ENCODE assay signal across 19 cellular contexts in the genomic region with DNA sequence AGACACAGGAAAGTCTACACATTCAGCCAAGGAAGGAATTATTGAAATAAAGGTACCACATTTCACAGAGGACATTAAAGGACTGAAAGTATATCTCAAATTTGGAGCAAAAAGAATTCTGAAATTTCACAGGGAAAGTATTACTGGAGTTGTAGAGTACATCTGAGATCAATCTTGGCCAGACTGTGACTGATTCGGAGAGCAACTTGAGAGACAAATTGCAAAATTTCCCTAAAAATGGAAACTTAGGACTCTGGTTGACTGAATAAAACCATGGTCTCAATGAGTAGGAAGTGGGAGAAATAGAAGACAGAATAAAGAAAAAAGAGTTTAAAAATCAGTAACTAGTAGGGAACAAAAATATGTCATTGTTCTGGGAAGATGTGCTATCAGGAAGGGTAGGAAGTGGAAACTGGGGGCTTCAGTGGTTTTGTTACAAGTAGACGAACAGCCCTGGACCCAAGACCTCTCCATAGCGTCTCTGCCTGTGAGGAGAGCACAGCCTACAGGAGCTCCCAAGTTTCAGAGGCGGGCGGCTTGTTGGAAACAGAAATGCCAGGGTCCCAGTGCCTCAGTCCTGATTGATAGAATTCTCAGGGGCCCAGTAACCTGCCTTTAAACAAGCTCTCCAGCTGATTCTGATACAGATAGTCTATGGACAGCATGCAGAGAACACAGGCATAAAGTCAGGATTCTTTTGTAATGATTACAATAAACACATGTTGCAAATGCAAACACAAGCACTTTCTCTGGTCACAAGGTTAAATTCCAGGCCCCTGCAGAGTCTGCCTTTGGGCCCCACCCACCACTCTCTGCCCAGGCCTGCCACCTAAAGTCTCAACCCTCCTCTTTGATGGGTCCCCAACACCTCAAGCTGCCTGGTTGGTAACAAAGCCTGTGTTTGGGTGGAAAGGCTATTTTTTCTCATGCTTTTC.
DNase-seq lines count a peak whose midpoint lies in the region; FAIRE-seq and TF ChIP-seq lines count a peak whose summit lies in the region.
"Had no signal": no experiment of that assay in that cellular context is flagged by ENCODE, and none has a peak within 500 bp of the region (broad histone marks: within the 10 kb centered on the region; RNA-seq: fewer than 3 reads in every experiment).

No MANE protein-coding gene starts in this region.

- no peaks in the 10 kb centered on the region for H3K27me3 ChIP-seq in H1 (replicated peaks in 1 of 4; ENCODE audit: control insufficient read depth in 3 of 4, extremely low read depth in 1 of 4, insufficient read depth in 3 of 4, low read length in 3 of 4)
- no peaks in the 10 kb centered on the region for H3K27me3 ChIP-seq in liver (ENCODE audit: control insufficient read depth in 4 of 4, insufficient read depth in 4 of 4, low read length in 3 of 4)
- H3K27me3 ChIP-seq in BE2C, result peaks cover 29% of the 10 kb centered on the region
- H3K27me3 ChIP-seq: foreskin keratinocyte, tibial nerve had no signal

- no peaks in the 10 kb centered on the region for H3K23me2 ChIP-seq in H1 (ENCODE audit: low read depth, low read length)

- peak; percentile 10 to 49; a peak in 2 of 4 replicates for TF ChIP-seq RAD21 in H1 (IDR thresholded peaks at IDR 0.05 in 1 of 2, conservative IDR thresholded peaks at IDR 0.05 in 1 of 2; ENCODE audit: low read depth in 2 of 2, low read length in 2 of 2)
- peak; percentile 18 to 45 for TF ChIP-seq RAD21 in liver (IDR thresholded peaks at IDR 0.05)

- H3K9ac ChIP-seq in H1 (replicated peaks in 1 of 4; ENCODE audit: extremely low read depth in 1 of 4, low read depth in 3 of 4, low read length in 3 of 4) (no peak overlapping the region), liver (ENCODE audit: low read depth in 1 of 2, low read length in 2 of 2) (no peak overlapping the region)

- H3K56ac ChIP-seq in H1 (replicated peaks; ENCODE audit: insufficient read length, low read depth, low read length), result no peak overlapping the region

- H4K5ac ChIP-seq in H1 (ENCODE audit: insufficient read length, low read depth, low read length), result no peak overlapping the region

- H2AK5ac ChIP-seq in H1 (ENCODE audit: low read depth, low read length), result no peak overlapping the region

- DNase-seq in AG20443 (ENCODE audit: low spot score) (peak; percentile 51), HuH-7.5 (ENCODE audit: low spot score) (peak; percentile 16), H1 (ENCODE audit: low read depth in 1 of 2, low spot score in 2 of 2) (no peak), BE2C (no peak), NCI-H2107 treated with DMSO at 0.1 percent for 48 hours (lab: John Stamatoyannopoulos, UW; ENCODE audit: unreplicated experiment) (no peak), anterior cingulate cortex (lab: John Stamatoyannopoulos, UW) (no peak)
- DNase-seq in activated CD4-positive, alpha-beta memory T cell treated with anti-CD3 and anti-CD28 coated beads, Interleukin-2, amount 10 ng/mL, durations not matched to agents 7 days and 5 days, result no peak
- DNase-seq: activated effector memory CD4-positive, alpha-beta T cell treated with anti-CD3 and anti-CD28 coated beads, Interleukin-2, amount 50 U/mL, for 16 hours; DMS53; foreskin keratinocyte; GOT3; KBM-7; mesendoderm; NCI-H1436 treated with DMSO at 0.1 percent for 48 hours; OCI-M1; stimulated activated CD4-positive, alpha-beta T cell treated with anti-CD3 and anti-CD28 coated beads, Interleukin-4, amount 100 ng/mL, for 24 hours had no signal

- no peak overlapping the region for H3K4ac ChIP-seq in H1 (replicated peaks; ENCODE audit: insufficient read length, low read depth, low read length)

- POLR2A ChIA-PET in H1 (lab: Charles Lee; ENCODE audit: partially characterized antibody), result no interaction called here
- POLR2A ChIA-PET in activated CD4-positive, alpha-beta memory T cell treated with anti-CD3 and anti-CD28 coated beads, Interleukin-2, amount 10 ng/mL, durations not matched to agents 7 days and 5 days (lab: Charles Lee), result no interaction called here

- no peaks in the 10 kb centered on the region for H3K36me3 Mint-ChIP-seq in activated CD4-positive, alpha-beta memory T cell treated with anti-CD3 and anti-CD28 coated beads, Interleukin-2, amount 10 ng/mL, durations not matched to agents 7 days and 5 days (ENCODE audit: low read depth)

- TF ChIP-seq CTCF in H1 (IDR thresholded peaks at IDR 0.05; ENCODE audit: control extremely low read depth in 1 of 3, insufficient read depth in 1 of 3, low read depth in 1 of 3, low read length in 3 of 3) (peak in 1 of 3 experiments; percentile 6; a peak in 1 of 4 replicates), liver (IDR thresholded peaks at IDR 0.05; ENCODE audit: low read depth, low read length, missing input control) (no peak), BE2C (IDR thresholded peaks at IDR 0.05; ENCODE audit: low read depth, low read length) (no peak)

- H3K4me3 ChIP-seq in H1 (ENCODE audit: extremely low read depth in 1 of 4, insufficient read depth in 2 of 4, low read depth in 3 of 4, low read length in 4 of 4), result no peak overlapping the region
- H3K4me3 ChIP-seq in liver (ENCODE audit: low read depth in 1 of 3, low read length in 3 of 3), result no peak overlapping the region
- H3K4me3 ChIP-seq in BE2C (ENCODE audit: low read depth, low read length), result no peak overlapping the region
- H3K4me3 ChIP-seq: tibial nerve had no signal

- 84% methylated on average over 5 of the region's 5 CpGs; no CpG with 5 or more reads in 1 of the 2 experiments for WGBS in H1 (ENCODE audit: extremely low coverage in 1 of 2, insufficient coverage in 1 of 2, insufficient read length in 1 of 2, insufficient replicate concordance in 2 of 2, low coverage in 1 of 2, low lambda C conversion rate in 2 of 2, missing lambda C conversion rate in 1 of 2), 2 experiments
- WGBS in liver, result 84% methylated on average over 5 of the region's 5 CpGs

- H2BK5ac ChIP-seq in H1 (ENCODE audit: low read depth, low read length), result no peak overlapping the region

- no peaks in the 10 kb centered on the region for H3K9me3 ChIP-seq in H1 (ENCODE audit: insufficient read depth in 2 of 2, low read depth in 1 of 2, low read length in 1 of 2)
- no peaks in the 10 kb centered on the region for H3K9me3 ChIP-seq in liver (ENCODE audit: control insufficient read depth in 4 of 4, low read length in 3 of 4)
- no peaks in the 10 kb centered on the region for H3K9me3 ChIP-seq in BE2C
- H3K9me3 ChIP-seq: tibial nerve had no signal

- CTCF ChIA-PET in H1 (lab: Charles Lee; ENCODE audit: partially characterized antibody), result interaction anchor here (0.5 to 1.3 kb wide), 3 partner anchors 10 to 239 kb away, joined by 3 read pairs; no protein-coding TSS in a partner anchor
- CTCF ChIA-PET in activated CD4-positive, alpha-beta memory T cell treated with anti-CD3 and anti-CD28 coated beads, Interleukin-2, amount 10 ng/mL, durations not matched to agents 7 days and 5 days (lab: Charles Lee), result no interaction called here

- H2BK12ac ChIP-seq in H1 (ENCODE audit: low read depth, low read length), result no peak overlapping the region

- H3K9me3 Mint-ChIP-seq in activated CD4-positive, alpha-beta memory T cell treated with anti-CD3 and anti-CD28 coated beads, Interleukin-2, amount 10 ng/mL, durations not matched to agents 7 days and 5 days, result no peaks in the 10 kb centered on the region
- H3K9me3 Mint-ChIP-seq: neural crest cell had no signal

- no peak overlapping the region for H2BK15ac ChIP-seq in H1 (ENCODE audit: low read length)

- H3K27ac Mint-ChIP-seq in activated CD4-positive, alpha-beta memory T cell treated with anti-CD3 and anti-CD28 coated beads, Interleukin-2, amount 10 ng/mL, durations not matched to agents 7 days and 5 days, result no peak overlapping the region

- no peak for FAIRE-seq in H1 (lab: Jason Lieb, UNC)

- no peak overlapping the region for H2AFZ ChIP-seq in H1 (ENCODE audit: low read length)

- H2BK20ac ChIP-seq in H1 (ENCODE audit: low read length), result no peak overlapping the region

- no peak overlapping the region for H4K91ac ChIP-seq in H1 (replicated peaks; ENCODE audit: insufficient read length, low read length)

- H3K36me3 ChIP-seq in H1 (ENCODE audit: control insufficient read depth in 2 of 4, insufficient read depth in 4 of 4, low read length in 3 of 4) (no peaks in the 10 kb centered on the region), liver (ENCODE audit: control insufficient read depth in 4 of 4, insufficient read depth in 3 of 4, low read depth in 1 of 4, low read length in 3 of 4) (no peaks in the 10 kb centered on the region), BE2C (no peaks in the 10 kb centered on the region)
- H3K36me3 ChIP-seq: tibial nerve had no signal

- H3K23ac ChIP-seq in H1 (ENCODE audit: insufficient read length), result no peak overlapping the region

- H3K14ac ChIP-seq in H1 (ENCODE audit: insufficient read length), result no peak overlapping the region

- H2BK120ac ChIP-seq in H1 (replicated peaks; ENCODE audit: low read depth, low read length), result no peak overlapping the region

- peaks cover 16% of the 10 kb centered on the region for H3K27me3 Mint-ChIP-seq in activated CD4-positive, alpha-beta memory T cell treated with anti-CD3 and anti-CD28 coated beads, Interleukin-2, amount 10 ng/mL, durations not matched to agents 7 days and 5 days

- H3K27ac ChIP-seq in H1 (ENCODE audit: low read depth, low read length) (no peak overlapping the region), liver (ENCODE audit: low read depth in 1 of 2, low read length in 2 of 2) (no peak overlapping the region)
- H3K27ac ChIP-seq: foreskin keratinocyte, tibial nerve had no signal

- H3K79me1 ChIP-seq in H1 (ENCODE audit: low read depth, low read length), result no peaks in the 10 kb centered on the region

- H3K4me1 Mint-ChIP-seq in activated CD4-positive, alpha-beta memory T cell treated with anti-CD3 and anti-CD28 coated beads, Interleukin-2, amount 10 ng/mL, durations not matched to agents 7 days and 5 days, result no peaks in the 10 kb centered on the region
- H3K4me1 Mint-ChIP-seq: neural crest cell had no signal

- H3K79me2 ChIP-seq in H1 (ENCODE audit: control insufficient read depth in 1 of 2, insufficient read depth in 2 of 2, low read length in 2 of 2), result no peaks in the 10 kb centered on the region

- no peak for TF ChIP-seq EP300 in H1 (IDR thresholded peaks at IDR 0.05; ENCODE audit: borderline replicate concordance in 1 of 2, low read depth in 2 of 2, low read length in 2 of 2)

- H3K4me2 ChIP-seq in H1 (ENCODE audit: insufficient read depth in 1 of 2, low read depth in 2 of 2, low read length in 2 of 2), result no peak overlapping the region

- no peak overlapping the region for H3K18ac ChIP-seq in H1 (ENCODE audit: extremely low read depth, low read length)

- H4K8ac ChIP-seq in H1 (ENCODE audit: extremely low read depth, insufficient read depth, low read length), result no peak overlapping the region

- H3K4me1 ChIP-seq in H1 (replicated peaks in 1 of 4; ENCODE audit: control insufficient read depth in 3 of 4, insufficient read depth in 4 of 4, low read length in 3 of 4) (peaks cover 0 to 2% (median 2%) of the 10 kb centered on the region in 4 experiments; a peak in 2 of 7 replicates), liver (ENCODE audit: control insufficient read depth in 4 of 4, insufficient read depth in 4 of 4, low read length in 3 of 4) (peaks cover 6 to 48% (median 25%) of the 10 kb centered on the region in 4 donors), BE2C (no peaks in the 10 kb centered on the region)
- H3K4me1 ChIP-seq: foreskin keratinocyte, tibial nerve had no signal

- no peak for TF ChIP-seq POLR2A in H1 (IDR thresholded peaks at IDR 0.05; ENCODE audit: control extremely low read depth in 1 of 2, low read depth in 2 of 2, low read length in 2 of 2)

- no peak overlapping the region for H3K4me3 Mint-ChIP-seq in activated CD4-positive, alpha-beta memory T cell treated with anti-CD3 and anti-CD28 coated beads, Interleukin-2, amount 10 ng/mL, durations not matched to agents 7 days and 5 days
- H3K4me3 Mint-ChIP-seq: neural crest cell had no signal

- H4K20me1 ChIP-seq in H1 (replicated peaks in 1 of 2; ENCODE audit: control insufficient read depth in 1 of 2, insufficient read depth in 2 of 2, low read length in 2 of 2), result no peaks in the 10 kb centered on the region

Comparison
In these comparisons a context has a peak if more than half of its experiments do, and no peak if none do; other contexts are left out.
1. DNase-seq: peak in AG20443 (single experiment) and HuH-7.5 (single experiment); none in H1 (0 of 2), activated CD4-positive, alpha-beta memory T cell treated with anti-CD3 and anti-CD28 coated beads, Interleukin-2, amount 10 ng/mL, durations not matched to agents 7 days and 5 days (single experiment), BE2C (single experiment), NCI-H2107 treated with DMSO at 0.1 percent for 48 hours (single experiment) and anterior cingulate cortex (0 of 58).